ENCODE assay signal across 8 cellular contexts in the genomic region with DNA sequence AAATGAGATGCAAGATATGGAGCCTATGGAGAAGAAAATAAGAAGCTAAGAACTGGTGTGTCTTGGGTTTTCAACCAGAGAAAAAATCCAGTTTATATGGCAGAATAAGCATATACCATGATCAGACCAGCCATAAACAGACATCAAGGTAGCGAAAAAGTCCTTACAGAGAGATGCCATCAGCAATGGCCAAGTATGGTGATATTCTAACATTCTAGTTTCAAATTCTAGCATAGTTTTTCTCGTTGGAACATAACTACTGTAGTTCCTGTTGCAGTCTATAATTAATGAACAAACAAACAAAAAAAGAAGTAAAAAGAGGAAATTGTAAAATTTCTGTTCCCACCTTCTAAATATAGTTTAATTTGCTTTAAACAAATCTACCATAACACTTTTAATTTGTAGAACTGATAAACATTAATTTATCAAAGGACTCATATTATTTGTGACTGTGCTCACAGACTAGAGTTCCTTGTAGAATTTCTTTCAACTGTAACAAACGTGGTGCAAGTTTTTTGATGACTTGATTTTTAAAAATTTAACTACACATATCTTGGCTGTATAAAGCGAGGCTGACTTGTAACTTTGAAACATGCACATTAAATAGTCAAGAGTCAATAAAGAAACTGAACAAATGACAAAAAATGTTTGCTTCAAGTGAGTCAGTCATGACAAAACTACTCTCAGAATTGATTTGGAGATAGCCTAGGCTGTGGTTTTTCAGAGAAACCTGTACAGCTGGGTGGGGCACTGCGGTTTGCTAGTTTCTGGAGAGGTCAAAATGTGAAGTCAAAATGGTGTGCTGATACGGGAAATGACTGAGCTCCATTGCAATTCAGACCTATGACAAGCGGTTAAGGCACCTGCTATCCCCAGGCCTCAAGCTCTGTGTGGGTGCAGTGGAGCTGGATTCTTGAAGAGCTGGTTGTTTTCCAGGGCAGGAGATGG.
A peak's percentile ranks its signal among the peaks of the same experiment; 100 is the strongest.
DNase-seq lines count a peak whose midpoint lies in the region; ATAC-seq and TF ChIP-seq lines count a peak whose summit lies in the region.

No MANE protein-coding gene starts in this region.

- H3K9me2 ChIP-seq in OCI-LY1 (ENCODE audit: low read depth, low read length), result no peaks in the 10 kb centered on the region

- peaks cover 76% of the 10 kb centered on the region for H3K4me1 ChIP-seq in OCI-LY1 (ENCODE audit: insufficient read depth, low read length, severe bottlenecking)

- H3K79me2 ChIP-seq in OCI-LY1 (ENCODE audit: insufficient read depth, low read length), result no peaks in the 10 kb centered on the region

- no peaks in the 10 kb centered on the region for H3K27me3 ChIP-seq in OCI-LY1 (ENCODE audit: insufficient read depth, low read length)

- no peaks in the 10 kb centered on the region for H3K36me3 ChIP-seq in OCI-LY1 (ENCODE audit: insufficient read depth, low read length)

- H3K9ac ChIP-seq in OCI-LY1 (ENCODE audit: low read length), result peak overlapping the region; percentile 42; the same call in 1 of the 2 replicates

- peak overlapping the region; percentile 27 for H3K4me3 ChIP-seq in OCI-LY1 (ENCODE audit: low read depth, low read length, poor library complexity, severe bottlenecking)

- H3K9me3 ChIP-seq in OCI-LY1 (ENCODE audit: low read length), result no peaks in the 10 kb centered on the region

- peak; percentile 76 for ATAC-seq in GM18505 (IDR thresholded peaks at IDR 0.05; ENCODE audit: unreplicated experiment)
- peak; percentile 81 for ATAC-seq in HG02852 (IDR thresholded peaks at IDR 0.05; ENCODE audit: unreplicated experiment)

- H3K4me2 ChIP-seq in OCI-LY1 (ENCODE audit: low read length), result peak overlapping the region; percentile 51

- peak overlapping the region; percentile 82 for H3K27ac ChIP-seq in OCI-LY1 (ENCODE audit: low read depth, low read length, poor library complexity, severe bottlenecking)

- no peak for TF ChIP-seq CTCF in OCI-LY1 (IDR thresholded peaks at IDR 0.05; ENCODE audit: low read length)

- peak; percentile 54 for TF ChIP-seq POLR2A in GM18505 (IDR thresholded peaks at IDR 0.05; ENCODE audit: borderline replicate concordance, extremely low read depth, insufficient read depth, insufficient read length)

- no peaks in the 10 kb centered on the region for H4K20me1 ChIP-seq in OCI-LY1 (ENCODE audit: insufficient read depth, low read length)

- peak overlapping the region; percentile 68 for H2AFZ ChIP-seq in OCI-LY1 (ENCODE audit: low read length)

- H3F3A ChIP-seq in OCI-LY1 (ENCODE audit: insufficient read depth, low read length), result no peaks in the 10 kb centered on the region

- DNase-seq in activated T-cell treated with anti-CD3 and anti-CD28 coated beads for 4 hours (peak; percentile 68), islet precursor cell (peak; percentile 81), DMS153 treated with DMSO at 0.1 percent for 48 hours (lab: John Stamatoyannopoulos, UW; ENCODE audit: unreplicated experiment) (no peak), NCI-H1105 treated with DMSO at 0.1 percent for 48 hours (lab: John Stamatoyannopoulos, UW) (no peak)
- DNase-seq in stimulated activated CD8-positive, alpha-beta memory T cell treated with anti-CD3 and anti-CD28 coated beads, Interleukin-7, amount 100 ng/mL, for 24 hours (ENCODE audit: low read depth), result peak; percentile 65

Comparison
In these comparisons a context has a peak if more than half of its experiments do, and no peak if none do; other contexts are left out.
1. DNase-seq: peak in activated T-cell treated with anti-CD3 and anti-CD28 coated beads for 4 hours (single experiment), islet precursor cell (single experiment) and stimulated activated CD8-positive, alpha-beta memory T cell treated with anti-CD3 and anti-CD28 coated beads, Interleukin-7, amount 100 ng/mL, for 24 hours (single experiment); none in DMS153 treated with DMSO at 0.1 percent for 48 hours (single experiment) and NCI-H1105 treated with DMSO at 0.1 percent for 48 hours (single experiment).